In the genomic region with DNA sequence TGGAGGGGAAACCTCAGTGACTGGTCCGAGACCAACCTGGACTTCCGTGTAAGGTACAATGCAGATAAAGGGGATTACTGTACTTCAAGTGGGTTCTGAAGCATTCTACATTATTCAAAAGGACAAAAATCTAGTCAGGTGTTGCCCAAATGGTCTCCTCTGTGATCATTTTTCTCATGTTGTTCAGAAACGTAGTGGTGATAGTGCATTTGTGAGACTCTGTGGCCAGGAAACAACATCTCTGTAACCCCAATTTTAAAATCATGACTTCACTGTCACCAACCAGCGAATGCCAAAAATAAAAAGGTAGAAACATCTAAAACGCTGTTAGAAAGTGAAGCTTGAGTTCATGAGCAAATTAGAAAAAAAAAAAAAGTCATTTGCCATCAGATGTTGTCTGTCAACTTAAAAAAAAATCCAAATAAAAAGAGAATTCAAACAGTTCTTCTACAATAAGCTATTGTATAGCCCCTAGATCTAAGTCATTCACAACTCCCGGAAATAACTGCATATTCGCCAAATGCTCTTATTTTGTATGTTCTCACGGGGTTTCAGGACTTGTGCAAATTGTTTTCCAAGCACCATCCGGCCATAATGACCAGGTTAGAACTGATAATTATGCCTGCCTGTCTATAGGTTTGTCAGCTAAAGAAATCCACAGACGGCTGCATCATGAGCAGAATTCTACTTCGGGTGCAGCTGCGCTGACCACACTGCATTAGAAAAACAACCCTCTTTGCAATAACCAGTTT, we compare ENCODE assay signal across 9 cellular contexts.
DNase-seq lines count a peak whose midpoint lies in the region; ATAC-seq and TF ChIP-seq lines count a peak whose summit lies in the region.
"Had no signal": no experiment of that assay in that cellular context is flagged by ENCODE, and none has a peak within 500 bp of the region (broad histone marks: within the 10 kb centered on the region; RNA-seq: fewer than 3 reads in every experiment).

No MANE protein-coding gene starts in this region.

- H3K27ac ChIP-seq in OCI-LY7 (ENCODE audit: low read depth, low read length, poor library complexity, severe bottlenecking) (peak overlapping the region; percentile 94), ovary (no peak overlapping the region)

- peak; percentile 86 for DNase-seq in OCI-LY7 (ENCODE audit: low spot score)
- DNase-seq in naive B cell, result peak; percentile 65
- no peak for DNase-seq in islet precursor cell
- DNase-seq in NCI-H82 treated with DMSO at 0.1 percent for 48 hours (lab: John Stamatoyannopoulos, UW; ENCODE audit: unreplicated experiment), result no peak
- DNase-seq in ovary, result no peak
- no peak for DNase-seq in ACHN

- no peaks in the 10 kb centered on the region for H3K9me2 ChIP-seq in OCI-LY7 (ENCODE audit: insufficient read depth, low read length)

- TF ChIP-seq CTCF in OCI-LY7 (conservative IDR thresholded peaks at IDR 0.05; ENCODE audit: low read length) (no peak), ovary (IDR thresholded peaks at IDR 0.05) (no peak)

- 86 to 90% (median 88%) methylated on average over 12 of the region's 12 CpGs for WGBS in ovary, 3 donors

- peaks cover 56% of the 10 kb centered on the region; the same call in 1 of the 2 replicates for H3K79me2 ChIP-seq in OCI-LY7 (ENCODE audit: insufficient read depth, low read depth, low read length)

- H3K9me3 Mint-ChIP-seq in naive B cell, result peaks cover 0 to 5% (median 0%) of the 10 kb centered on the region in 7 donors

- no peaks in the 10 kb centered on the region for H3K9me3 ChIP-seq in OCI-LY7 (ENCODE audit: low read length)
- no peaks in the 10 kb centered on the region for H3K9me3 ChIP-seq in ovary

- H4K20me1 ChIP-seq in OCI-LY7 (ENCODE audit: insufficient read depth, low read length), result no peaks in the 10 kb centered on the region

- H3K4me3 ChIP-seq in OCI-LY7 (ENCODE audit: low read depth, low read length, poor library complexity, severe bottlenecking), result peak overlapping the region; percentile 61
- no peak overlapping the region for H3K4me3 ChIP-seq in ovary

- POLR2A ChIA-PET in OCI-LY7 (lab: Charles Lee), result interaction anchor here (0.6 to 2.9 kb wide), 12 partner anchors 9 to 308 kb away, joined by 3 to 10 read pairs (median 4); no protein-coding TSS in a partner anchor

- H3K4me2 ChIP-seq in OCI-LY7 (ENCODE audit: low read length), result peak overlapping the region; percentile 91

- ATAC-seq in GM18508 (IDR thresholded peaks at IDR 0.05; ENCODE audit: insufficient read depth, unreplicated experiment) (peak; percentile 60), HG02610 (IDR thresholded peaks at IDR 0.05; ENCODE audit: unreplicated experiment) (peak; percentile 76), naive B cell (ENCODE audit: low read depth in 2 of 2) (peak; percentile 71 to 80)
- ATAC-seq: HCT116 had no signal

- intact Hi-C loops in OCI-LY7 (cut with micrococcal nuclease; ENCODE audit: unreplicated experiment), result loop anchor here (1.0 to 2.0 kb wide), 4 partner anchors 14 to 88 kb away; partner anchors contain the start of gene HIVEP2
- intact Hi-C loops in ovary (cut with DNase I), result no loop called here

- H3K27me3 ChIP-seq in ovary, result no peaks in the 10 kb centered on the region

- peaks cover 70 to 87% (median 84%) of the 10 kb centered on the region in 3 donors for H3K4me1 Mint-ChIP-seq in naive B cell

- no peak for TF ChIP-seq EP300 in ovary (IDR thresholded peaks at IDR 0.05)

- H3K4me3 Mint-ChIP-seq in naive B cell, result peak overlapping the region; percentile 68 to 94 (median 88)

- peaks cover 14% of the 10 kb centered on the region; the same call in 1 of the 2 replicates for H3K36me3 ChIP-seq in OCI-LY7 (ENCODE audit: insufficient read depth, low read length)
- no peaks in the 10 kb centered on the region for H3K36me3 ChIP-seq in ovary

- peaks cover 0 to 10% of the 10 kb centered on the region in 2 donors for H3K36me3 Mint-ChIP-seq in naive B cell

- CTCF ChIA-PET in OCI-LY7 (lab: Charles Lee; ENCODE audit: unreplicated experiment), result no interaction called here

- in situ Hi-C loops in ACHN (cut with HindIII; ENCODE audit: low pct_ligation_motif_present, low pct_unique_long_range_greater_than_20kb, low sequenced_read_pairs), result no loop called here

- no peaks in the 10 kb centered on the region for H3K27me3 Mint-ChIP-seq in naive B cell

- H2AFZ ChIP-seq in OCI-LY7 (ENCODE audit: low read length), result peak overlapping the region; percentile 46; the same call in 1 of the 2 replicates

- peak overlapping the region; percentile 94 to 98 (median 96) for H3K27ac Mint-ChIP-seq in naive B cell

- BruUV-seq in OCI-LY7 (replicated peaks; lab: Mats Ljungman, UMichigan), result TSS peak; percentile 81

- no peak for TF ChIP-seq POLR2A in ovary (IDR thresholded peaks at IDR 0.05)

- H3K4me1 ChIP-seq in OCI-LY7 (ENCODE audit: insufficient read depth, low read length, poor library complexity, severe bottlenecking) (peaks cover 91% of the 10 kb centered on the region), ovary (ENCODE audit: insufficient read depth) (peaks cover 8% of the 10 kb centered on the region)

Comparison
In these comparisons a context has a peak if more than half of its experiments do, and no peak if none do; other contexts are left out.
1. DNase-seq: peak in OCI-LY7 (single experiment) and naive B cell (single experiment); none in islet precursor cell (single experiment), NCI-H82 treated with DMSO at 0.1 percent for 48 hours (single experiment), ovary (0 of 5) and ACHN (single experiment).
2. Peak in every context shown above with its lines, with median percentiles within 50 percentile points of each other: ATAC-seq.